In genomic region chr3:45682311-45682710, GRCh38 we compare ENCODE assay signal across 28 cellular contexts.
"Had no signal": no experiment of that assay in that cellular context is flagged by ENCODE, and none has a peak within 500 bp of the region (broad histone marks: within the 10 kb centered on the region; RNA-seq: fewer than 3 reads in every experiment).

No MANE protein-coding gene starts in this region.

- H3K9me3 ChIP-seq: pancreas, prostate gland, upper lobe of left lung, vagina had no signal

- DNase-seq: activated B cell treated with CpG ODN at 0.5 μM for 24 hours; activated CD4-positive, alpha-beta T cell treated with anti-CD3 and anti-CD28 coated beads for 4 hours; activated CD4-positive, alpha-beta T cell treated with anti-CD3 and anti-CD28 coated beads, Interleukin-2, amount 50 U/mL, for 4 hours; activated effector memory CD4-positive, alpha-beta T cell treated with anti-CD3 and anti-CD28 coated beads, Interleukin-2, amount 50 U/mL, for 16 hours; activated naive CD4-positive, alpha-beta T cell treated with anti-CD3 and anti-CD28 coated beads, Interleukin-2, amount 10 ng/mL, durations not matched to agents 7 days and 5 days; activated naive CD8-positive, alpha-beta T cell treated with anti-CD3 and anti-CD28 coated beads, Interleukin-2, amount 10 ng/mL, durations not matched to agents 7 days and 5 days; brain microvascular endothelial cell; central memory CD4-positive, alpha-beta T cell; endodermal cell; foreskin keratinocyte; heart right ventricle; left ventricle myocardium inferior; naive thymus-derived CD8-positive, alpha-beta T cell; nucleus accumbens; pancreas; stimulated activated CD4-positive, alpha-beta T cell treated with anti-CD3 and anti-CD28 coated beads, Interleukin-2, amount 100 ng/mL, for 48 hours; stimulated activated naive CD8-positive, alpha-beta T cell treated with anti-CD3 and anti-CD28 coated beads, Interleukin-15, amount 100 ng/mL, for 72 hours; substantia nigra; T-helper 1 cell had no signal

- H3K36me3 ChIP-seq: prostate gland had no signal

- H3K4me1 Mint-ChIP-seq: neural crest cell had no signal

- H3K27ac ChIP-seq: brain microvascular endothelial cell, foreskin keratinocyte, heart right ventricle, pancreas, prostate gland, vagina had no signal

- H3K27me3 ChIP-seq: brain microvascular endothelial cell, foreskin keratinocyte, heart right ventricle, pancreas, upper lobe of left lung, vagina had no signal

- H3K9me3 Mint-ChIP-seq: activated B cell treated with CpG ODN at 0.5 μM for 24 hours; activated naive CD4-positive, alpha-beta T cell treated with anti-CD3 and anti-CD28 coated beads, Interleukin-2, amount 10 ng/mL, durations not matched to agents 7 days and 5 days; activated naive CD8-positive, alpha-beta T cell treated with anti-CD3 and anti-CD28 coated beads, Interleukin-2, amount 10 ng/mL, durations not matched to agents 7 days and 5 days; activated T-helper 1 cell treated with anti-CD3 and anti-CD28 coated beads, Interleukin-12 subunit alpha, Interleukin-12 subunit beta, Interleukin-2, Interleukin-4 antibody, amounts not matched to agents 30 ng/mL and 10 ng/mL and 1 ng/mL, durations not matched to agents 14 hours and 24 hours and 36 hours; dendritic cell treated with granulocyte-macrophage colony-stimulating factor and Interleukin-4, amounts not matched to agents 40 ng/mL and 50 ng/mL, for 4 days; naive thymus-derived CD8-positive, alpha-beta T cell; neural crest cell; stimulated activated naive CD8-positive, alpha-beta T cell treated with anti-CD3 and anti-CD28 coated beads, Interleukin-15, amount 100 ng/mL, for 72 hours; T-helper 2 cell treated with Interferon-gamma antibody and Interleukin-4, amounts not matched to agents 5 μg/mL and 100 μg/mL, for 36 hours had no signal

- H3K4me3 ChIP-seq: heart right ventricle, left ventricle myocardium inferior, pancreas, prostate gland, upper lobe of left lung, vagina had no signal

- H3K27ac Mint-ChIP-seq: activated B cell treated with CpG ODN at 0.5 μM for 24 hours; activated naive CD4-positive, alpha-beta T cell treated with anti-CD3 and anti-CD28 coated beads, Interleukin-2, amount 10 ng/mL, durations not matched to agents 7 days and 5 days; activated naive CD8-positive, alpha-beta T cell treated with anti-CD3 and anti-CD28 coated beads, Interleukin-2, amount 10 ng/mL, durations not matched to agents 7 days and 5 days; activated T-helper 1 cell treated with anti-CD3 and anti-CD28 coated beads, Interleukin-12 subunit alpha, Interleukin-12 subunit beta, Interleukin-2, Interleukin-4 antibody, amounts not matched to agents 30 ng/mL and 10 ng/mL and 1 ng/mL, durations not matched to agents 14 hours and 24 hours and 36 hours; dendritic cell treated with granulocyte-macrophage colony-stimulating factor and Interleukin-4, amounts not matched to agents 40 ng/mL and 50 ng/mL, for 4 days; mesothelial cell of epicardium; T-helper 2 cell treated with Interferon-gamma antibody and Interleukin-4, amounts not matched to agents 5 μg/mL and 100 μg/mL, for 36 hours had no signal

- H3K4me3 Mint-ChIP-seq: activated B cell treated with CpG ODN at 0.5 μM for 24 hours; activated naive CD4-positive, alpha-beta T cell treated with anti-CD3 and anti-CD28 coated beads, Interleukin-2, amount 10 ng/mL, durations not matched to agents 7 days and 5 days; activated naive CD8-positive, alpha-beta T cell treated with anti-CD3 and anti-CD28 coated beads, Interleukin-2, amount 10 ng/mL, durations not matched to agents 7 days and 5 days; activated T-helper 1 cell treated with anti-CD3 and anti-CD28 coated beads, Interleukin-12 subunit alpha, Interleukin-12 subunit beta, Interleukin-2, Interleukin-4 antibody, amounts not matched to agents 30 ng/mL and 10 ng/mL and 1 ng/mL, durations not matched to agents 14 hours and 24 hours and 36 hours; dendritic cell treated with granulocyte-macrophage colony-stimulating factor and Interleukin-4, amounts not matched to agents 40 ng/mL and 50 ng/mL, for 4 days; endodermal cell; mesothelial cell of epicardium; naive thymus-derived CD8-positive, alpha-beta T cell; neural crest cell; stimulated activated naive CD8-positive, alpha-beta T cell treated with anti-CD3 and anti-CD28 coated beads, Interleukin-15, amount 100 ng/mL, for 72 hours; T-helper 2 cell treated with Interferon-gamma antibody and Interleukin-4, amounts not matched to agents 5 μg/mL and 100 μg/mL, for 36 hours had no signal

- H3K4me1 ChIP-seq: pancreas had no signal

- H3K27me3 Mint-ChIP-seq: activated B cell treated with CpG ODN at 0.5 μM for 24 hours; activated naive CD4-positive, alpha-beta T cell treated with anti-CD3 and anti-CD28 coated beads, Interleukin-2, amount 10 ng/mL, durations not matched to agents 7 days and 5 days; activated naive CD8-positive, alpha-beta T cell treated with anti-CD3 and anti-CD28 coated beads, Interleukin-2, amount 10 ng/mL, durations not matched to agents 7 days and 5 days; naive thymus-derived CD8-positive, alpha-beta T cell; stimulated activated naive CD8-positive, alpha-beta T cell treated with anti-CD3 and anti-CD28 coated beads, Interleukin-15, amount 100 ng/mL, for 72 hours had no signal

- ATAC-seq: esophagus mucosa; foreskin keratinocyte; heart right ventricle; naive thymus-derived CD8-positive, alpha-beta T cell; pancreas; stimulated activated naive CD8-positive, alpha-beta T cell treated with anti-CD3 and anti-CD28 coated beads, Interleukin-15, amount 100 ng/mL, for 72 hours had no signal
